ENCODE assay signal across 7 cellular contexts in genomic region chr18:31555971-31556747, GRCh38. TPM values are rescaled to one million over a fixed set of nuclear protein-coding genes. Genes with fewer than 3 reads are reported as not detected.
DNase-seq lines count a peak whose midpoint lies in the region; ATAC-seq and TF ChIP-seq lines count a peak whose summit lies in the region.

No MANE protein-coding gene starts in this region.

- H3K4me3 ChIP-seq in choroid plexus epithelial cell (ENCODE audit: low read depth, low read length): no peak overlapping the region

- peak; percentile 74 for ATAC-seq in GM21367 (IDR thresholded peaks at IDR 0.05; ENCODE audit: unreplicated experiment)
- ATAC-seq in left lobe of liver: peak; percentile 87
- ATAC-seq in stimulated activated effector memory CD8-positive, alpha-beta T cell treated with anti-CD3 and anti-CD28 coated beads, Interleukin-12 subunit alpha, Interleukin-12 subunit beta, amount 100 ng/mL, for 72 hours: peak; percentile 40

- CTCF ChIA-PET in RWPE1 (lab: Yijun Ruan, JAX): interaction anchor here (0.5 to 1.4 kb wide), 8 partner anchors 14 to 1888 kb away, joined by 3 to 7 read pairs (median 3); no protein-coding TSS in a partner anchor

- peak; percentile 84 for TF ChIP-seq CTCF in LNCAP (IDR thresholded peaks at IDR 0.05)
- TF ChIP-seq CTCF in RWPE1 (conservative IDR thresholded peaks at IDR 0.05; ENCODE audit: low read depth): peak; percentile 81
- peak; percentile 74 for TF ChIP-seq CTCF in choroid plexus epithelial cell (conservative IDR thresholded peaks at IDR 0.05; ENCODE audit: low read depth, low read length)

- DNase-seq in ELF-1 (ENCODE audit: low read depth, low spot score): peak; percentile 32
- peak; percentile 21 for DNase-seq in RWPE1 (ENCODE audit: low spot score)
- peak; percentile 88 for DNase-seq in choroid plexus epithelial cell (ENCODE audit: low read depth)
- no peak for DNase-seq in left lobe of liver (ENCODE audit: low spot score)
- peak in 1 of 2 donors; percentile 20 for DNase-seq in stimulated activated effector memory CD8-positive, alpha-beta T cell treated with anti-CD3 and anti-CD28 coated beads, Interleukin-12 subunit alpha, Interleukin-12 subunit beta, amount 100 ng/mL, for 72 hours (ENCODE audit: low spot score in 2 of 2)

- H3K9me3 Mint-ChIP-seq in stimulated activated effector memory CD8-positive, alpha-beta T cell treated with anti-CD3 and anti-CD28 coated beads, Interleukin-12 subunit alpha, Interleukin-12 subunit beta, amount 100 ng/mL, for 72 hours: no peaks in the 10 kb centered on the region

- no peak overlapping the region for H3K4me3 Mint-ChIP-seq in stimulated activated effector memory CD8-positive, alpha-beta T cell treated with anti-CD3 and anti-CD28 coated beads, Interleukin-12 subunit alpha, Interleukin-12 subunit beta, amount 100 ng/mL, for 72 hours

- H3K4me1 Mint-ChIP-seq in stimulated activated effector memory CD8-positive, alpha-beta T cell treated with anti-CD3 and anti-CD28 coated beads, Interleukin-12 subunit alpha, Interleukin-12 subunit beta, amount 100 ng/mL, for 72 hours: no peaks in the 10 kb centered on the region

- H3K27ac ChIP-seq in RWPE1: no peak overlapping the region

- H3K36me3 Mint-ChIP-seq in stimulated activated effector memory CD8-positive, alpha-beta T cell treated with anti-CD3 and anti-CD28 coated beads, Interleukin-12 subunit alpha, Interleukin-12 subunit beta, amount 100 ng/mL, for 72 hours: no peaks in the 10 kb centered on the region

- POLR2A ChIA-PET in RWPE1 (lab: Yijun Ruan, JAX; ENCODE audit: low non-redundant PET): no interaction called here

- H3K27ac Mint-ChIP-seq in stimulated activated effector memory CD8-positive, alpha-beta T cell treated with anti-CD3 and anti-CD28 coated beads, Interleukin-12 subunit alpha, Interleukin-12 subunit beta, amount 100 ng/mL, for 72 hours: no peak overlapping the region

RNA-seq across cellular contexts. Expression of gene TTR, which starts 35.5 kb away (rescaled TPM):
- total RNA-seq in left lobe of liver: 4,291 TPM

RNA-seq across cellular contexts. Expression of gene DSG2, which starts 58.2 kb away (rescaled TPM):
- 10.9 TPM for total RNA-seq in left lobe of liver
